1 cellular context compared by ENCODE assay signal in genomic region chr11:19353287-19353686, GRCh38.
TF ChIP-seq lines count a peak whose summit lies in the region.

No MANE protein-coding gene starts in this region.

TF ChIP-seq in H1, 55 proteins besides CTCF, POLR2A, EP300 and RAD21:
- peak; percentile 86 for TF ChIP-seq KDM1A (IDR thresholded peaks at IDR 0.05; ENCODE audit: borderline replicate concordance, low read length)
- TF ChIP-seq, protein P1, sequence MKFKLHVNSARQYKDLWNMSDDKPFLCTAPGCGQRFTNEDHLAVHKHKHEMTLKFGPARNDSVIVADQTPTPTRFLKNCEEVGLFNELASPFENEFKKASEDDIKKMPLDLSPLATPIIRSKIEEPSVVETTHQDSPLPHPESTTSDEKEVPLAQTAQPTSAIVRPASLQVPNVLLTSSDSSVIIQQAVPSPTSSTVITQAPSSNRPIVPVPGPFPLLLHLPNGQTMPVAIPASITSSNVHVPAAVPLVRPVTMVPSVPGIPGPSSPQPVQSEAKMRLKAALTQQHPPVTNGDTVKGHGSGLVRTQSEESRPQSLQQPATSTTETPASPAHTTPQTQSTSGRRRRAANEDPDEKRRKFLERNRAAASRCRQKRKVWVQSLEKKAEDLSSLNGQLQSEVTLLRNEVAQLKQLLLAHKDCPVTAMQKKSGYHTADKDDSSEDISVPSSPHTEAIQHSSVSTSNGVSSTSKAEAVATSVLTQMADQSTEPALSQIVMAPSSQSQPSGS (IDR thresholded peaks at IDR 0.05; ENCODE audit: low read length): no peak
